In the genomic region with DNA sequence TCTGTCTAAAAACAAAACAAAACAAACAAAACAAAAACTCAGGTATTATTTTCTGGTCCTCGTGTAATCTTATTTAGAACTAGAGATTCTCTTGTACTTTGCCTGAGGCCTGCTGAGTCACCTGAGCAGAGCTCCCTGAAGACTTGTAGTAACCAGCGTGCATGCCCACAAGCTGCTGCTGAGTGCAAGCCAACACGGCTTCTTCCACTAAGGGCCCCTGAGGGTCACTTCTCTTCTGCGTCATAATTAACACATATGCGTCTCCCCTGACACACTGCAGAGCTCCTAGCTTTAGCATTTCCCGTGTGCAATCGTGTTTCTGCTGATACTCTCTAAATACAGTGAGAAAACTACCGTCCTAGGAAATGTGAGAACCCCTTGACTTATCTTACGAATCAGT, we compare ENCODE assay signal across 16 cellular contexts. TPM values are rescaled to one million over a fixed set of nuclear protein-coding genes. Genes with fewer than 3 reads are reported as not detected.
DNase-seq lines count a peak whose midpoint lies in the region; ATAC-seq and TF ChIP-seq lines count a peak whose summit lies in the region.
"Had no signal": no experiment of that assay in that cellular context is flagged by ENCODE, and none has a peak within 500 bp of the region (broad histone marks: within the 10 kb centered on the region; RNA-seq: fewer than 3 reads in every experiment).

No MANE protein-coding gene starts in this region.

- peaks cover 58 to 63% (median 59%) of the 10 kb centered on the region in 3 donors for H3K4me1 Mint-ChIP-seq in T-cell

- CTCF ChIA-PET in T-cell (lab: Charles Lee): interaction anchor here (0.5 to 1.3 kb wide), 5 partner anchors 11 to 507 kb away, joined by 3 to 8 read pairs (median 4); a partner anchor contains a TSS

- peak in 1 of 4 experiments; percentile 25 for ATAC-seq in T-cell (replicated peaks in 1 of 4)
- ATAC-seq: left ventricle myocardium superior; natural killer cell treated with Interleukin-12 subunit alpha and Interleukin-12 subunit beta and Interleukin-15 and Interleukin-18, amount 100 ng/mL, for 72 hours had no signal

- peak overlapping the region; percentile 89 to 90 for H3K27ac Mint-ChIP-seq in T-cell

- H3K9me3 Mint-ChIP-seq in T-cell: no peaks in the 10 kb centered on the region
- H3K9me3 Mint-ChIP-seq: natural killer cell treated with Interleukin-12 subunit alpha and Interleukin-12 subunit beta and Interleukin-15 and Interleukin-18, amount 100 ng/mL, for 72 hours had no signal

- DNase-seq in Daoy (ENCODE audit: low read depth) (peak; percentile 29), T-cell (peak in 17 of 34 experiments; percentile 6 to 66 (median 25)), epithelial cell of prostate (ENCODE audit: low read depth, low spot score) (peak; percentile 72), putamen (ENCODE audit: low spot score) (no peak), NCI-H1105 (lab: John Stamatoyannopoulos, UW) (no peak), NCI-H526 (lab: John Stamatoyannopoulos, UW) (no peak), DMS53 treated with DMSO at 0.1 percent for 48 hours (lab: John Stamatoyannopoulos, UW; ENCODE audit: unreplicated experiment) (no peak)
- DNase-seq: head of caudate nucleus, left ventricle myocardium superior, NCI-H1417, SHP77 treated with DMSO at 0.1 percent for 48 hours had no signal

- peak overlapping the region; percentile 61 for H3K27ac ChIP-seq in C4-2B
- peak overlapping the region; percentile 66 for H3K27ac ChIP-seq in epithelial cell of prostate
- H3K27ac ChIP-seq: BLaER1 treated with 17β-estradiol and CSF1 and Interleukin-3, amounts not matched to agents 10 nM and 100 nM; cardiac muscle cell; right atrium auricular region had no signal

- no peaks in the 10 kb centered on the region for H3K27me3 Mint-ChIP-seq in T-cell

- no peaks in the 10 kb centered on the region for H3K36me3 Mint-ChIP-seq in T-cell
- H3K36me3 Mint-ChIP-seq: natural killer cell treated with Interleukin-12 subunit alpha and Interleukin-12 subunit beta and Interleukin-15 and Interleukin-18, amount 100 ng/mL, for 72 hours had no signal

- peak overlapping the region in 1 of 3 donors; percentile 15 for H3K4me3 Mint-ChIP-seq in T-cell
- H3K4me3 Mint-ChIP-seq: natural killer cell treated with Interleukin-12 subunit alpha and Interleukin-12 subunit beta and Interleukin-15 and Interleukin-18, amount 100 ng/mL, for 72 hours had no signal

- POLR2A ChIA-PET in T-cell (lab: Charles Lee): interaction anchor here (0.8 to 1.1 kb wide), 3 partner anchors 12 to 32 kb away, joined by 3 to 6 read pairs (median 3); no protein-coding TSS in a partner anchor

- no peak for TF ChIP-seq CTCF in C4-2B (conservative IDR thresholded peaks at IDR 0.05)

RNA-seq across cellular contexts. Expression of a gene that starts 10.9 kb away (rescaled TPM):
- total RNA-seq in Daoy (2014; rRNA removed; shearing (Covaris generic)): 31.8 and 57.5 TPM in 2 replicates
- total RNA-seq in T-cell: 100 to 1,000 TPM in 2 of 5 donors, 10 to 100 TPM in 3; 76.3 to 194 (median 90.8) TPM

Comparison
In these comparisons a context has a peak if more than half of its experiments do, and no peak if none do; other contexts are left out.
1. DNase-seq: peak in Daoy (single experiment) and epithelial cell of prostate (single experiment); none in putamen (single experiment), NCI-H1105 (single experiment), NCI-H526 (0 of 2) and DMS53 treated with DMSO at 0.1 percent for 48 hours (single experiment).